ENCODE assay signal across 8 cellular contexts in the genomic region with DNA sequence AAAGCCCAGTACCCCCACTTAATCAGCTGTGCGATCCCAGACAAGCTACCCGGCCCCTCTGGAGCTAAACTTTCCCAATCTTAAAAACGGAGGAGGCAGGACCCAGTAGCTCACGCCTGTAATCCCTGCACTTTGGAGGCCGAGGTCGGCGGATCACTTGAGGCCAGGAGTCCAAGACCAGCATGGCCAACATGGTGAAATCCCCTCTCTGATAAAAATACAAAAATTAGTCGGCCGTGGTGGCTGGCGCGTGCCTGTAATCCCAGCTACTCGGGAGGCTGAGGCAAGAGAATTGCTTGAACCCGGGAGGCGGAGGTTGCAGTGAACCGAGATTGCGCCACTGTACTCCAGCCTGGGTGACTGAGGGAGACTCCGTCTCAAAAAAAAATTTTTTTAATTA. TPM values are rescaled to one million over a fixed set of nuclear protein-coding genes. Genes with fewer than 3 reads are reported as not detected.
DNase-seq lines count a peak whose midpoint lies in the region; ATAC-seq and TF ChIP-seq lines count a peak whose summit lies in the region.
"Not testable (repeated sequence)": the region's sequence is repeated elsewhere in the genome, so short reads cannot be mapped to it uniquely, and the experiment has no call there.

No MANE protein-coding gene starts in this region.

- CTCF ChIA-PET in PC-3 (lab: Charles Lee), result not testable (repeated sequence)

- 56% methylated on average over 17 of the region's 17 CpGs for WGBS in heart right ventricle, 2 donors

- not testable (repeated sequence) for BruUV-seq in PC-3 (replicated peaks; lab: Mats Ljungman, UMichigan)

- not testable (repeated sequence) for H3K27ac ChIP-seq in PC-3 (ENCODE audit: low read length)
- H3K27ac ChIP-seq in colonic mucosa (peak overlapping the region; percentile 40), heart right ventricle (peak overlapping the region in 9 of 10 donors; percentile 39 to 97 (median 86)), vagina (peak overlapping the region; percentile 55)

- H3F3A ChIP-seq in PC-3 (ENCODE audit: low read length, unreplicated experiment), result not testable (repeated sequence)

- ATAC-seq in PC-3; activated T-helper 17 cell treated with anti-CD3 and anti-CD28 coated beads, Interleukin-2, amount 50 U/mL, for 72 hours (replicated peaks); heart right ventricle: not testable (repeated sequence)

- peaks cover 35% of the 10 kb centered on the region for H3K79me2 ChIP-seq in PC-3 (ENCODE audit: low read length)

- POLR2A ChIA-PET in PC-3 (lab: Charles Lee; ENCODE audit: unreplicated experiment), result not testable (repeated sequence)

- H3K4me1 ChIP-seq in PC-3 (ENCODE audit: insufficient read depth, low read length) (peaks cover 60% of the 10 kb centered on the region), heart right ventricle (peaks cover 0 to 63% (median 26%) of the 10 kb centered on the region in 9 donors), mucosa of stomach (ENCODE audit: control insufficient read depth, insufficient read depth, low read length) (peaks cover 12% of the 10 kb centered on the region), skeletal muscle satellite cell (ENCODE audit: control insufficient read depth, insufficient read depth, low read length) (peaks cover 35% of the 10 kb centered on the region), vagina (peaks cover 24% of the 10 kb centered on the region)
- H3K4me1 ChIP-seq in colonic mucosa, result not testable (repeated sequence)

- not testable (repeated sequence) for H2AFZ ChIP-seq in PC-3 (ENCODE audit: low read length)

- H3K4me1 Mint-ChIP-seq in activated T-helper 17 cell treated with anti-CD3 and anti-CD28 coated beads, Interleukin-2, amount 50 U/mL, for 72 hours, result peaks cover 32% of the 10 kb centered on the region

- H3K27me3 ChIP-seq in GM06990 (replicated peaks; ENCODE audit: control insufficient read depth, insufficient read depth, low read length); PC-3 (ENCODE audit: low read length); heart right ventricle; skeletal muscle satellite cell (ENCODE audit: control insufficient read depth, insufficient read depth, low read length); vagina: not testable (repeated sequence)
- peaks cover 12% of the 10 kb centered on the region for H3K27me3 ChIP-seq in colonic mucosa
- H3K27me3 ChIP-seq in mucosa of stomach (ENCODE audit: control insufficient read depth, insufficient read depth, low read length), result peaks cover 13% of the 10 kb centered on the region

- not testable (repeated sequence) for DNase-seq in GM06990 (ENCODE audit: extremely low read depth, insufficient read length); PC-3; colonic mucosa; heart right ventricle; vagina (ENCODE audit: extremely low spot score in 2 of 2)

- H3K36me3 ChIP-seq in GM06990 (ENCODE audit: control insufficient read depth, insufficient read depth, low read length); PC-3 (ENCODE audit: low read depth, low read length); colonic mucosa; heart right ventricle; mucosa of stomach (ENCODE audit: control insufficient read depth, insufficient read depth, low read length); skeletal muscle satellite cell (ENCODE audit: insufficient read depth, low read length); vagina: not testable (repeated sequence)

- H3K4me2 ChIP-seq in PC-3 (ENCODE audit: low read length) (peak overlapping the region; percentile 84), skeletal muscle satellite cell (ENCODE audit: low read length) (peak overlapping the region; percentile 90)

- intact Hi-C loops in PC-3 (cut with micrococcal nuclease), result loop anchor here (10.0 kb wide), 1 partner anchor 112 kb away; no protein-coding TSS in a partner anchor
- intact Hi-C loops in colonic mucosa (cut with DNase I); vagina (cut with DNase I): not testable (repeated sequence)
- intact Hi-C loops in heart right ventricle (cut with DNase I), result loop anchor here in 6 of 10 donors (5.0 to 10.0 kb wide), 9 partner anchors 64 to 172 kb away; no protein-coding TSS in a partner anchor

- TF ChIP-seq CTCF in GM06990 (IDR thresholded peaks at IDR 0.05; ENCODE audit: insufficient read depth, low read length, poor library complexity, severe bottlenecking); PC-3 (conservative IDR thresholded peaks at IDR 0.05; ENCODE audit: low read depth, low read length); colonic mucosa (IDR thresholded peaks at IDR 0.05); heart right ventricle (IDR thresholded peaks at IDR 0.05); vagina (IDR thresholded peaks at IDR 0.05): not testable (repeated sequence)

- H3K36me3 Mint-ChIP-seq in activated T-helper 17 cell treated with anti-CD3 and anti-CD28 coated beads, Interleukin-2, amount 50 U/mL, for 72 hours (ENCODE audit: low read depth), result peaks cover 64% of the 10 kb centered on the region

- H3K9me3 Mint-ChIP-seq in activated T-helper 17 cell treated with anti-CD3 and anti-CD28 coated beads, Interleukin-2, amount 50 U/mL, for 72 hours, result not testable (repeated sequence)

- H4K20me1 ChIP-seq in PC-3 (ENCODE audit: low read length), result not testable (repeated sequence)

- H3K9me3 ChIP-seq in PC-3 (ENCODE audit: low read length); colonic mucosa; heart right ventricle; mucosa of stomach (ENCODE audit: control insufficient read depth, low read length); skeletal muscle satellite cell (replicated peaks; ENCODE audit: low read length); vagina: not testable (repeated sequence)

- H3K9ac ChIP-seq in PC-3 (ENCODE audit: low read length); skeletal muscle satellite cell (ENCODE audit: low read depth, low read length): not testable (repeated sequence)
- H3K9ac ChIP-seq in colonic mucosa (ENCODE audit: low read depth in 2 of 2, low read length in 2 of 2), result peak overlapping the region; percentile 33 to 58
- peak overlapping the region; percentile 47 for H3K9ac ChIP-seq in mucosa of stomach (ENCODE audit: low read length)

- H3K9me2 ChIP-seq in PC-3 (replicated peaks; ENCODE audit: low read length), result not testable (repeated sequence)

- not testable (repeated sequence) for TF ChIP-seq POLR2A in vagina (IDR thresholded peaks at IDR 0.05)

- H3K27me3 Mint-ChIP-seq in activated T-helper 17 cell treated with anti-CD3 and anti-CD28 coated beads, Interleukin-2, amount 50 U/mL, for 72 hours, result not testable (repeated sequence)

- H3K4me3 Mint-ChIP-seq in activated T-helper 17 cell treated with anti-CD3 and anti-CD28 coated beads, Interleukin-2, amount 50 U/mL, for 72 hours, result not testable (repeated sequence)

- H3K27ac Mint-ChIP-seq in activated T-helper 17 cell treated with anti-CD3 and anti-CD28 coated beads, Interleukin-2, amount 50 U/mL, for 72 hours, result peak overlapping the region; percentile 94

- H3K4me3 ChIP-seq in GM06990 (replicated peaks; ENCODE audit: low read depth, low read length) (peak overlapping the region; percentile 90), PC-3 (ENCODE audit: low read length) (peak overlapping the region; percentile 71; the same call in 1 of the 2 replicates), colonic mucosa (peak overlapping the region; percentile 50), heart right ventricle (peak overlapping the region; percentile 12 to 91 (median 81)), vagina (peak overlapping the region; percentile 65 to 76)
- not testable (repeated sequence) for H3K4me3 ChIP-seq in mucosa of stomach (ENCODE audit: low read length); skeletal muscle satellite cell (ENCODE audit: low read length)

RNA-seq across cellular contexts. Expression of a gene that starts 1.3 kb away (rescaled TPM):
- 18.9 and 22.1 TPM in 2 replicates for total RNA-seq in PC-3 (2014; rRNA removed)
- total RNA-seq in activated T-helper 17 cell treated with anti-CD3 and anti-CD28 coated beads, Interleukin-2, amount 50 U/mL, for 72 hours, result 100 to 1,000 TPM in 1 of 2 donors, 10 to 100 TPM in 1; 96.1 to 111 TPM
- 10 to 100 TPM in 1 of 2 donors, 1 to 10 TPM in 1; 7.2 to 24.6 TPM for total RNA-seq in colonic mucosa
- 10 to 100 TPM in 4 of 10 donors, 1 to 10 TPM in 6; 4.6 to 23.4 (median 8.5) TPM for total RNA-seq in heart right ventricle
- 10 to 100 TPM in 1 of 2 donors, 1 to 10 TPM in 1; 9.0 to 11.9 TPM for polyA plus RNA-seq in heart right ventricle
- 9.9 and 11.4 TPM in 2 replicates for total RNA-seq in skeletal muscle satellite cell (2012; rRNA removed)
- total RNA-seq in vagina, result 17.7 TPM
